Comparison of ENCODE assay signal across 8 cellular contexts in genomic region chr1:168179411-168180147, GRCh38. TPM values are rescaled to one million over a fixed set of nuclear protein-coding genes. Genes with fewer than 3 reads are reported as not detected.
DNase-seq lines count a peak whose midpoint lies in the region; TF ChIP-seq lines count a peak whose summit lies in the region.

No MANE protein-coding gene starts in this region.

- H3K9ac ChIP-seq in HUES64 (ENCODE audit: low read depth, low read length) (peak overlapping the region; percentile 88), adipocyte (ENCODE audit: low read length) (peak overlapping the region; percentile 97)

- H3K27me3 ChIP-seq in HUES64 (ENCODE audit: insufficient read depth, low read length) (no peaks in the 10 kb centered on the region), adipocyte (replicated peaks; ENCODE audit: control insufficient read depth, insufficient read depth, low read length) (no peaks in the 10 kb centered on the region), suprapubic skin (no peaks in the 10 kb centered on the region)

- 10% methylated on average over 20 of the region's 20 CpGs for WGBS in HUES64
- WGBS in suprapubic skin: 4% methylated on average over 20 of the region's 20 CpGs

- no peak for TF ChIP-seq CTCF in suprapubic skin (IDR thresholded peaks at IDR 0.05)

- no peaks in the 10 kb centered on the region for H3K9me3 ChIP-seq in HUES64 (ENCODE audit: insufficient read depth, low read depth, low read length)
- no peaks in the 10 kb centered on the region for H3K9me3 ChIP-seq in adipocyte (ENCODE audit: control insufficient read depth, low read length)
- H3K9me3 ChIP-seq in iPS-18c (ENCODE audit: control insufficient read depth, insufficient read depth, low read length): peaks cover 2% of the 10 kb centered on the region
- no peaks in the 10 kb centered on the region for H3K9me3 ChIP-seq in suprapubic skin

- peak overlapping the region; percentile 92; the same call in 1 of the 2 replicates for H3K27ac ChIP-seq in HUES64 (ENCODE audit: low read depth, low read length)
- peak overlapping the region; percentile 91 for H3K27ac ChIP-seq in suprapubic skin

- DNase-seq in NCI-H1092 treated with DMSO at 0.1 percent for 48 hours (lab: John Stamatoyannopoulos, UW) (peak; percentile 39), NCI-H1092 (lab: John Stamatoyannopoulos, UW) (no peak), adipocyte (ENCODE audit: low read depth) (peak; percentile 66), suprapubic skin (ENCODE audit: low spot score in 2 of 2) (no peak), NCI-H1930 (lab: John Stamatoyannopoulos, UW) (no peak), H4 (ENCODE audit: low spot score) (no peak)

- no peak for TF ChIP-seq POLR2A in suprapubic skin (IDR thresholded peaks at IDR 0.05)

- peak overlapping the region; percentile 92 for H3K4me3 ChIP-seq in HUES64 (ENCODE audit: low read length)
- H3K4me3 ChIP-seq in adipocyte (ENCODE audit: low read length): peak overlapping the region; percentile 98
- H3K4me3 ChIP-seq in iPS-18c (ENCODE audit: insufficient read depth, low read depth, low read length): peak overlapping the region; percentile 94
- H3K4me3 ChIP-seq in suprapubic skin: peak overlapping the region; percentile 71

- TF ChIP-seq EP300 in suprapubic skin (IDR thresholded peaks at IDR 0.05): no peak

- H3K4me1 ChIP-seq in HUES64 (ENCODE audit: insufficient read depth, low read length) (peaks cover 4% of the 10 kb centered on the region; the same call in 1 of the 2 replicates), adipocyte (ENCODE audit: control insufficient read depth, insufficient read depth, low read length) (peaks cover 8% of the 10 kb centered on the region), suprapubic skin (peaks cover 22% of the 10 kb centered on the region)

- H3K36me3 ChIP-seq in HUES64 (ENCODE audit: insufficient read depth, low read length): 0 out of 2 replicates have a peak, but pooled peaks cover under 1% of the 10 kb centered on the region
- H3K36me3 ChIP-seq in adipocyte (ENCODE audit: control insufficient read depth, insufficient read depth, low read length, severe bottlenecking): peaks cover 5% of the 10 kb centered on the region
- no peaks in the 10 kb centered on the region for H3K36me3 ChIP-seq in suprapubic skin

RNA-seq across cellular contexts. Expression of gene TIPRL, which starts 0.8 kb away (rescaled TPM):
- 20.4 TPM for polyA plus RNA-seq in HUES64 (2013, experiment 1 of 2)
- polyA plus RNA-seq in HUES64 (2013, experiment 2 of 2): 21.9 TPM
- 10 to 100 TPM; 13.7 to 37.5 (median 18.9) TPM for total RNA-seq in suprapubic skin
- 48.2 and 49.1 TPM in 2 replicates for total RNA-seq in H4 (2014; rRNA removed; shearing (Covaris generic))

RNA-seq across cellular contexts. Expression of gene GPR161, which starts 42.8 kb away (rescaled TPM):
- 8.7 TPM for polyA plus RNA-seq in HUES64 (2013, experiment 1 of 2)
- polyA plus RNA-seq in HUES64 (2013, experiment 2 of 2): 11.5 TPM
- total RNA-seq in suprapubic skin: 1 to 10 TPM; 3.1 to 7.6 (median 4.2) TPM
- total RNA-seq in H4 (2014; rRNA removed; shearing (Covaris generic)): 5.8 and 7.0 TPM in 2 replicates

RNA-seq across cellular contexts. Expression of gene SFT2D2, which starts 46.2 kb away (rescaled TPM):
- polyA plus RNA-seq in HUES64 (2013, experiment 1 of 2): 5.6 TPM
- polyA plus RNA-seq in HUES64 (2013, experiment 2 of 2): 6.1 TPM
- total RNA-seq in suprapubic skin: 10 to 100 TPM; 42.5 to 77.9 (median 58.4) TPM
- 20.5 and 30.1 TPM in 2 replicates for total RNA-seq in H4 (2014; rRNA removed; shearing (Covaris generic))

Comparison
In these comparisons a context has a peak if more than half of its experiments do, and no peak if none do; other contexts are left out.
1. DNase-seq: peak in NCI-H1092 treated with DMSO at 0.1 percent for 48 hours (single experiment) and adipocyte (single experiment); none in NCI-H1092 (single experiment), suprapubic skin (0 of 2), NCI-H1930 (0 of 2) and H4 (single experiment).
2. Peak in every context shown above with its lines, with median percentiles within 50 percentile points of each other: H3K4me3 ChIP-seq.